ENCODE assay signal across 8 cellular contexts in the genomic region with DNA sequence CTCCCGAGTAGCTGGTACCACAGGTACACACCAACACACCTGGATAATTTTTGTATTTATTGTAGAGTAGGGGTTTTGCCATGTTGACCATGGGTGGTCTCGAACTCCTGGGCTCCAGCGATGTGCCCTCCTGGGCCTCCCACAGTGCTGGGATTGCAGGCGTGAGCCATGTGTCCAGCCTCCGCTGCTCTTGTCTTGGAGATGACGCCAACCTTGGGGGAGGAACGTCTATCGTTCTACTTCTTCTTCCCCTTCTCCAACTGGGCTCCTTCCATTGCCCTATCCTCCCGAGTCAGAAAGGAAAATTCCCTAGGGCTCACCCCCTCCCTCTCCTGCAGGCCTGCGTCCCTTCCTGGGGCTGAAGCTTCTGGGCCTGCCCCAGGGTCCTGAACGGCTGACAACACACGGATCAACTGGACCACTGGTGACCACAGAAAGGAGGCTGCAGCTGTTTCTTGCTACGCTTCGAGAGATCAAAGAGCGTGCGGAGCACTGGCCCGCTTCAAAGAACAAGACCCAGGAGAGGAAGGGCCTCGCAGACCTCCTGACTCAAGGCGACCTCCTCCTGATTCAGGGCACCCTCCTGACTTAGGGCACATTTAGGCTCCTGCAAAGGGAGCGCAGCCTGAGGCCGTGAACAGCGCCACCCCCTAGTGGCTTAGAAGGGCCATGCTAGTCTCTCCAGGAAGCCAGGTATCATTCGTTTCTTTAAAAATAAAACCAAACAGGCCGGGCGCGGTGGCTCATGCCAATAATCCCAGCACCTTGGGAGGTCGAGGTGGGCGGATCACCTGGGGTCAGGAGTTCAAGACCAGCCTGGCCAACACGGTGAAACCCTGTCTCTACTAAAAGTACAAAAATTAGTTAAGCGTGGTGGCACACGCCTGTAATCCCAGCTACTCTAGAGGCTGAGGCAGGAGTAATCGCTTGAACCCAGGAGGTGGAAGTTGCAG. TPM values are rescaled to one million over a fixed set of nuclear protein-coding genes. Genes with fewer than 3 reads are reported as not detected.
A peak's percentile ranks its signal among the peaks of the same experiment; 100 is the strongest.
DNase-seq lines count a peak whose midpoint lies in the region; ATAC-seq and TF ChIP-seq lines count a peak whose summit lies in the region.

No MANE protein-coding gene starts in this region.

- 59 to 90% methylated on average over 4 to 10 of the region's 32 CpGs for WGBS in gastroesophageal sphincter (ENCODE audit: low coverage in 1 of 2), 2 donors

- no peaks in the 10 kb centered on the region for H3K36me3 Mint-ChIP-seq in activated T-helper 1 cell treated with anti-CD3 and anti-CD28 coated beads, Interleukin-12 subunit alpha, Interleukin-12 subunit beta, Interleukin-2, Interleukin-4 antibody, amounts not matched to agents 30 ng/mL and 10 ng/mL and 1 ng/mL, durations not matched to agents 14 hours and 24 hours and 36 hours (ENCODE audit: low read depth)
- no peaks in the 10 kb centered on the region for H3K36me3 Mint-ChIP-seq in progenitor cell of endocrine pancreas (ENCODE audit: insufficient read depth)

- H3K27ac ChIP-seq in gastroesophageal sphincter (no peak overlapping the region), upper lobe of right lung (no peak overlapping the region)

- no peaks in the 10 kb centered on the region for H3K9me3 ChIP-seq in gastroesophageal sphincter
- H3K9me3 ChIP-seq in upper lobe of right lung: no peaks in the 10 kb centered on the region

- H3K9me3 Mint-ChIP-seq in activated T-helper 1 cell treated with anti-CD3 and anti-CD28 coated beads, Interleukin-12 subunit alpha, Interleukin-12 subunit beta, Interleukin-2, Interleukin-4 antibody, amounts not matched to agents 30 ng/mL and 10 ng/mL and 1 ng/mL, durations not matched to agents 14 hours and 24 hours and 36 hours: no peaks in the 10 kb centered on the region
- H3K9me3 Mint-ChIP-seq in progenitor cell of endocrine pancreas (ENCODE audit: low read depth): peaks cover 4% of the 10 kb centered on the region

- H3K4me3 ChIP-seq in gastroesophageal sphincter: no peak overlapping the region
- H3K4me3 ChIP-seq in upper lobe of right lung: no peak overlapping the region

- intact Hi-C loops in activated T-helper 1 cell treated with anti-CD3 and anti-CD28 coated beads, Interleukin-12 subunit alpha, Interleukin-12 subunit beta, Interleukin-2, Interleukin-4 antibody, amounts not matched to agents 30 ng/mL and 10 ng/mL and 1 ng/mL, durations not matched to agents 14 hours and 24 hours and 36 hours (cut with micrococcal nuclease): loop anchor here (1.0 kb wide), 2 partner anchors 48 to 72 kb away; a partner anchor contains a TSS
- intact Hi-C loops in upper lobe of right lung (cut with DNase I): no loop called here

- H3K4me1 Mint-ChIP-seq in activated T-helper 1 cell treated with anti-CD3 and anti-CD28 coated beads, Interleukin-12 subunit alpha, Interleukin-12 subunit beta, Interleukin-2, Interleukin-4 antibody, amounts not matched to agents 30 ng/mL and 10 ng/mL and 1 ng/mL, durations not matched to agents 14 hours and 24 hours and 36 hours (ENCODE audit: low read depth): peaks cover 4% of the 10 kb centered on the region
- H3K4me1 Mint-ChIP-seq in progenitor cell of endocrine pancreas (ENCODE audit: low read depth): peaks cover 4% of the 10 kb centered on the region

- peaks cover 5% of the 10 kb centered on the region for H3K27me3 Mint-ChIP-seq in activated T-helper 1 cell treated with anti-CD3 and anti-CD28 coated beads, Interleukin-12 subunit alpha, Interleukin-12 subunit beta, Interleukin-2, Interleukin-4 antibody, amounts not matched to agents 30 ng/mL and 10 ng/mL and 1 ng/mL, durations not matched to agents 14 hours and 24 hours and 36 hours (ENCODE audit: insufficient read depth)
- H3K27me3 Mint-ChIP-seq in progenitor cell of endocrine pancreas: no peaks in the 10 kb centered on the region

- TF ChIP-seq CTCF in gastroesophageal sphincter (IDR thresholded peaks at IDR 0.05): peak in 3 of 4 experiments; percentile 53 to 84 (median 70)
- peak; percentile 70 for TF ChIP-seq CTCF in progenitor cell of endocrine pancreas (IDR thresholded peaks at IDR 0.05; ENCODE audit: unreplicated experiment)
- TF ChIP-seq CTCF in upper lobe of right lung (IDR thresholded peaks at IDR 0.05): peak; percentile 87

- H3K27ac Mint-ChIP-seq in activated T-helper 1 cell treated with anti-CD3 and anti-CD28 coated beads, Interleukin-12 subunit alpha, Interleukin-12 subunit beta, Interleukin-2, Interleukin-4 antibody, amounts not matched to agents 30 ng/mL and 10 ng/mL and 1 ng/mL, durations not matched to agents 14 hours and 24 hours and 36 hours: no peak overlapping the region
- H3K27ac Mint-ChIP-seq in progenitor cell of endocrine pancreas: no peak overlapping the region

- ATAC-seq in GM18498 (IDR thresholded peaks at IDR 0.05; ENCODE audit: unreplicated experiment) (peak; percentile 92), HG03045 (IDR thresholded peaks at IDR 0.05; ENCODE audit: unreplicated experiment) (peak; percentile 79), gastroesophageal sphincter (peak; percentile 54), upper lobe of right lung (peak; percentile 92)

- peak; percentile 62 for DNase-seq in 8988T
- peak; percentile 56 for DNase-seq in RPMI7951 (ENCODE audit: low read depth)
- DNase-seq in activated T-helper 1 cell treated with anti-CD3 and anti-CD28 coated beads, Interleukin-12 subunit alpha, Interleukin-12 subunit beta, Interleukin-2, Interleukin-4 antibody, amounts not matched to agents 30 ng/mL and 10 ng/mL and 1 ng/mL, durations not matched to agents 14 hours and 24 hours and 36 hours (ENCODE audit: low spot score): peak; percentile 54
- peak; percentile 27 for DNase-seq in progenitor cell of endocrine pancreas (ENCODE audit: low spot score, unreplicated experiment)
- peak; percentile 85 for DNase-seq in upper lobe of right lung

- H3K36me3 ChIP-seq in gastroesophageal sphincter (no peaks in the 10 kb centered on the region), upper lobe of right lung (no peaks in the 10 kb centered on the region)

- TF ChIP-seq EP300 in gastroesophageal sphincter (IDR thresholded peaks at IDR 0.05): no peak

- H3K4me3 Mint-ChIP-seq in activated T-helper 1 cell treated with anti-CD3 and anti-CD28 coated beads, Interleukin-12 subunit alpha, Interleukin-12 subunit beta, Interleukin-2, Interleukin-4 antibody, amounts not matched to agents 30 ng/mL and 10 ng/mL and 1 ng/mL, durations not matched to agents 14 hours and 24 hours and 36 hours: no peak overlapping the region
- H3K4me3 Mint-ChIP-seq in progenitor cell of endocrine pancreas (ENCODE audit: low read depth): no peak overlapping the region

- H3K4me1 ChIP-seq in gastroesophageal sphincter (peaks cover 0 to 29% (median 13%) of the 10 kb centered on the region in 3 donors), upper lobe of right lung (no peaks in the 10 kb centered on the region)

- no peak for TF ChIP-seq POLR2A in gastroesophageal sphincter (IDR thresholded peaks at IDR 0.05)

- H3K27me3 ChIP-seq in gastroesophageal sphincter (no peaks in the 10 kb centered on the region), upper lobe of right lung (no peaks in the 10 kb centered on the region)

RNA-seq across cellular contexts. Expression of a gene that starts 48.5 kb away (rescaled TPM):
- total RNA-seq in RPMI7951 (2014; rRNA removed; shearing (Covaris generic)): 16.7 and 24.1 TPM in 2 replicates
- total RNA-seq in activated T-helper 1 cell treated with anti-CD3 and anti-CD28 coated beads, Interleukin-12 subunit alpha, Interleukin-12 subunit beta, Interleukin-2, Interleukin-4 antibody, amounts not matched to agents 30 ng/mL and 10 ng/mL and 1 ng/mL, durations not matched to agents 14 hours and 24 hours and 36 hours: 65.8 and 70.4 TPM in 2 replicates
- total RNA-seq in gastroesophageal sphincter: 10 to 100 TPM; 43.7 to 70.2 (median 58.3) TPM
- 70.9 and 71.0 TPM in 2 replicates for total RNA-seq in progenitor cell of endocrine pancreas
- total RNA-seq in upper lobe of right lung: 72.5 TPM

Comparison
In these comparisons a context has a peak if more than half of its experiments do, and no peak if none do; other contexts are left out.
1. DNase-seq: peak in every context shown above with its lines; median percentile 85 in upper lobe of right lung; 62 in 8988T; 56 in RPMI7951; 54 in activated T-helper 1 cell treated with anti-CD3 and anti-CD28 coated beads, Interleukin-12 subunit alpha, Interleukin-12 subunit beta, Interleukin-2, Interleukin-4 antibody, amounts not matched to agents 30 ng/mL and 10 ng/mL and 1 ng/mL, durations not matched to agents 14 hours and 24 hours and 36 hours; 27 in progenitor cell of endocrine pancreas.